27 cellular contexts compared by ENCODE assay signal in the genomic region with DNA sequence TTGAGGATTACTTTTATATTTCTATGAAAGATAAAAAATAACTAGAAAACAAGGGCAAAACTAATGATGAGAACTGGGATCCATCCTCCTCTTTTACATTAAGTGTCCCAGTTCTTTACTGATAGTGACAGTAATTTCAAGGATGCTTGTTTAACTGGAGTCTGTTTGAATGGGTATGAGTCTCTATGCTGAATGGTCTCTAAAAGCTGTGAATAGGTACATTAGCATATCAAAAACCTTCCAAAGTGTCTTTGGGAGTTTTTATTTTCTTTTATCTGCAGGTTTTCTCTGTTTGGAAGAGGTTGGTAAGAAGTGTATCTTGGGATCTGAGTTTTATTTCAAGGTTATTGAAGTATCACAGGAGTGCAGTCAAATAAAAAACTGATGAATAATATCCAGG. TPM values are rescaled to one million over a fixed set of nuclear protein-coding genes. Genes with fewer than 3 reads are reported as not detected.
DNase-seq lines count a peak whose midpoint lies in the region; ATAC-seq, FAIRE-seq and TF ChIP-seq lines count a peak whose summit lies in the region.
"Had no signal": no experiment of that assay in that cellular context is flagged by ENCODE, and none has a peak within 500 bp of the region (broad histone marks: within the 10 kb centered on the region; RNA-seq: fewer than 3 reads in every experiment).

No MANE protein-coding gene starts in this region.

- H3K36me3 ChIP-seq in NT2/D1 (ENCODE audit: insufficient read depth, insufficient read length, low read length) (no peaks in the 10 kb centered on the region), endothelial cell of umbilical vein (ENCODE audit: control insufficient read depth in 2 of 2, extremely low read depth in 1 of 2, insufficient read depth in 2 of 2, low read length in 2 of 2) (no peaks in the 10 kb centered on the region)
- H3K36me3 ChIP-seq: BE2C, BLaER1 had no signal

- FAIRE-seq in endothelial cell of umbilical vein (lab: Jason Lieb, UNC) (peak; percentile 37), H54 (lab: Jason Lieb, UNC) (no peak)
- FAIRE-seq: GM12878, GM12892, GM18507, GM19239 had no signal

- no peaks in the 10 kb centered on the region for H3K4me1 ChIP-seq in NT2/D1 (ENCODE audit: insufficient read depth, insufficient read length)
- H3K4me1 ChIP-seq in endothelial cell of umbilical vein (ENCODE audit: control insufficient read depth, extremely low read depth, insufficient read depth, low read length) = no peaks in the 10 kb centered on the region
- H3K4me1 ChIP-seq: BE2C, BLaER1 had no signal

- no peaks in the 10 kb centered on the region for H3K9me3 ChIP-seq in NT2/D1 (ENCODE audit: insufficient read depth, low read length)
- no peaks in the 10 kb centered on the region for H3K9me3 ChIP-seq in endothelial cell of umbilical vein (replicated peaks; ENCODE audit: control insufficient read depth, insufficient read depth, low read length)
- H3K9me3 ChIP-seq: BE2C, BLaER1 had no signal

- ATAC-seq in GM18868 (IDR thresholded peaks at IDR 0.05; ENCODE audit: unreplicated experiment) (no peak), HG02759 (IDR thresholded peaks at IDR 0.05; ENCODE audit: unreplicated experiment) (no peak), GM21576 (IDR thresholded peaks at IDR 0.05; ENCODE audit: unreplicated experiment) (no peak)
- ATAC-seq: GM12878 had no signal

- BruUV-seq in endothelial cell of umbilical vein (replicated peaks; lab: Mats Ljungman, UMichigan) = no TSS peak

- H3K79me2 ChIP-seq in endothelial cell of umbilical vein (ENCODE audit: control insufficient read depth, insufficient read depth, low read length) = no peaks in the 10 kb centered on the region

- intact Hi-C loops in endothelial cell of umbilical vein (cut with micrococcal nuclease) = no loop called here

- peak; percentile 13 for DNase-seq in NT2/D1 (ENCODE audit: low read depth, low spot score)
- no peak for DNase-seq in endothelial cell of umbilical vein (ENCODE audit: low read depth, low spot score)
- DNase-seq in iPS DF 19.7 (ENCODE audit: low read depth, low spot score) = peak; percentile 15
- no peak for DNase-seq in H54 (ENCODE audit: insufficient read length, low spot score)
- DNase-seq: 8988T; ACHN; BE2C; C1 segment of cervical spinal cord; CD4-positive, alpha-beta memory T cell; CD4-positive, CD25-positive, alpha-beta regulatory T cell; CD8-positive, alpha-beta memory T cell; COR-L47; DMS 273 treated with DMSO at 0.1 percent for 48 hours; DMS153; DMS53; DMS79; DND-41; EL; GDM1 had no signal

- dilution Hi-C loops in endothelial cell of umbilical vein (cut with MboI; ENCODE audit: extremely low pct_ligation_motif_present, low sequenced_read_pairs) = no loop called here

- H3K4me3 ChIP-seq in NT2/D1 (ENCODE audit: insufficient read length, low read depth) = no peak overlapping the region
- H3K4me3 ChIP-seq in endothelial cell of umbilical vein (replicated peaks in 1 of 3; ENCODE audit: insufficient read depth in 1 of 3, low read depth in 1 of 3, low read length in 3 of 3) = no peak overlapping the region
- H3K4me3 ChIP-seq: BLaER1, GM12878 had no signal

- H3K9ac ChIP-seq in NT2/D1 (ENCODE audit: insufficient read length, low read depth) (no peak overlapping the region), endothelial cell of umbilical vein (replicated peaks; ENCODE audit: extremely low read depth, insufficient read depth, low read length) (no peak overlapping the region)
- H3K9ac ChIP-seq: BLaER1 had no signal

- POLR2A ChIA-PET in endothelial cell of umbilical vein (lab: Charles Lee) = no interaction called here

- CTCF ChIA-PET in endothelial cell of umbilical vein (lab: Charles Lee) = no interaction called here

- no peaks in the 10 kb centered on the region for H3K9me1 ChIP-seq in endothelial cell of umbilical vein (replicated peaks; ENCODE audit: control insufficient read depth, extremely low read depth, insufficient read depth, low read length)

- TF ChIP-seq CTCF in endothelial cell of umbilical vein (IDR thresholded peaks at IDR 0.05; ENCODE audit: extremely low read depth in 1 of 2, insufficient read depth in 1 of 2, low read depth in 1 of 2, low read length in 2 of 2) = no peak

- H3K27ac ChIP-seq in endothelial cell of umbilical vein (ENCODE audit: insufficient read depth, low read depth, low read length) = no peak overlapping the region
- H3K27ac ChIP-seq: BLaER1 had no signal

- no peak overlapping the region for H3K4me2 ChIP-seq in endothelial cell of umbilical vein (ENCODE audit: insufficient read depth, low read length)
- H3K4me2 ChIP-seq: BLaER1 had no signal

- H4K20me1 ChIP-seq in endothelial cell of umbilical vein (replicated peaks; ENCODE audit: control insufficient read depth, extremely low read depth, insufficient read depth, low read length) = no peaks in the 10 kb centered on the region
- H4K20me1 ChIP-seq: BLaER1 had no signal

- peaks cover 5% of the 10 kb centered on the region for H3K27me3 ChIP-seq in NT2/D1 (ENCODE audit: insufficient read depth, insufficient read length)
- no peaks in the 10 kb centered on the region for H3K27me3 ChIP-seq in endothelial cell of umbilical vein (ENCODE audit: control insufficient read depth in 2 of 2, insufficient read depth in 2 of 2, low read length in 2 of 2)
- H3K27me3 ChIP-seq: BE2C, BLaER1 had no signal

- TF ChIP-seq POLR2A in endothelial cell of umbilical vein (IDR thresholded peaks at IDR 0.05; ENCODE audit: low read depth, low read length) (no peak), H54 (IDR thresholded peaks at IDR 0.05; ENCODE audit: low read depth, low read length) (no peak)

- H2AFZ ChIP-seq in endothelial cell of umbilical vein (ENCODE audit: low read depth, low read length) = no peak overlapping the region

TF ChIP-seq in endothelial cell of umbilical vein, 7 proteins besides CTCF, POLR2A, EP300 and RAD21:
- TF ChIP-seq MYC (IDR thresholded peaks at IDR 0.05; ENCODE audit: low read depth, low read length) (no peak), POLR2AphosphoS5 (IDR thresholded peaks at IDR 0.05; ENCODE audit: insufficient read depth, low read depth, low read length) (no peak), FOS (IDR thresholded peaks at IDR 0.05; ENCODE audit: borderline replicate concordance, insufficient read depth, low read length) (no peak), JUN (IDR thresholded peaks at IDR 0.05; ENCODE audit: borderline replicate concordance, insufficient read depth, insufficient read length, low read depth) (no peak), GATA2 (IDR thresholded peaks at IDR 0.05; ENCODE audit: insufficient read depth, insufficient read length, low read depth, low read length) (no peak), EZH2 (IDR thresholded peaks at IDR 0.05; ENCODE audit: borderline replicate concordance, low read depth, low read length, severe bottlenecking) (no peak)
- TF ChIP-seq, protein P1, sequence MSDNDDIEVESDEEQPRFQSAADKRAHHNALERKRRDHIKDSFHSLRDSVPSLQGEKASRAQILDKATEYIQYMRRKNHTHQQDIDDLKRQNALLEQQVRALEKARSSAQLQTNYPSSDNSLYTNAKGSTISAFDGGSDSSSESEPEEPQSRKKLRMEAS (IDR thresholded peaks at IDR 0.05; ENCODE audit: insufficient read depth, insufficient read length) = no peak

RNA-seq across cellular contexts. Expression of gene DSEL, which starts 30.0 kb away (rescaled TPM):
- 4.5 TPM in 2 replicates for total RNA-seq in endothelial cell of umbilical vein
- 2.0 TPM in 2 replicates for polyA plus RNA-seq in endothelial cell of umbilical vein
- 1.9 and 2.0 TPM in 2 replicates for polyA plus RNA-seq in endothelial cell of umbilical vein (2011; cell fraction: cytosol; rRNA removed)
- 2.7 and 3.7 TPM in 2 replicates for polyA plus RNA-seq in endothelial cell of umbilical vein (2011; cell fraction: nucleus; rRNA removed)
- 7.9 TPM in 2 replicates for polyA plus RNA-seq in endothelial cell of umbilical vein (2012)
- polyA minus RNA-seq in endothelial cell of umbilical vein = 8.9 and 10.0 TPM in 2 replicates
- polyA minus RNA-seq in endothelial cell of umbilical vein (2011; cell fraction: cytosol; rRNA and poly(A)+ RNA removed) = 19.6 TPM
- 13.2 and 19.0 TPM in 2 replicates for polyA minus RNA-seq in endothelial cell of umbilical vein (2011; cell fraction: nucleus; rRNA and poly(A)+ RNA removed)
- polyA plus RNA-seq: GM12878 had no signal

Comparison
In these comparisons a context has a peak if more than half of its experiments do, and no peak if none do; other contexts are left out.
1. DNase-seq: peak in NT2/D1 (single experiment) and iPS DF 19.7 (single experiment); none in endothelial cell of umbilical vein (single experiment) and H54 (single experiment).